In the genomic region with DNA sequence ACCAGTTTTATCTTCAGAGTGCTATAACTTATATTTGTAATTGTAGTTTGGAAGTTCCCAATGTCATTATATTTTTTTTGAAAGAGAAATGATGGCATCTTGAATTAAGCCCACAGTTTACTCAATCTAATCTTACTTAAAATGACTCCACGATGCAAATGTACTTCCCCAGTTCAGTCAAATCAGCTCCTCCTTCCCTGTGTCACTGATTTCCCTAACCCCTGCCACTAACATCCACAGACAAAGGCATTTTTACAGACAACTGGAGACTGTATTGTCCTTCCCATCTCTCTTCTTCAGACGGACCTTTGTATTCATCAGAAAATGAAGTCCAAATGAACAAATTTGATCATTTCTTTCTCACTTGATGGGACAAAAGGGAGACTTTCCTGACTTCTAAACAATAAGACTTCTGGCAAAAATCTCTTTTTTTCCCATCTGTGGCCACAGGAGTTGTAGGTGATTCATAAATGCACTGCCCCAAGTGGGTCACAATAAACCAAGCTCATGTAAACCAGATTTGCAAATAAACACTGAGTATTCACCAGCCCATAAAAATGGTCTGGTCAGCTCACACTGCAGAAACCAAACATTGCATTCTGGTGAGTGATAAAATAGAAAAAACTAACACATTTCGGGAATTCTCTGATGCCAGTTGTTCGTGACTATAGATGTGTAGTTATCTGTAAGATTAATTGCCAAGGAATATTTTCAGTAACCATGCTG, we compare ENCODE assay signal across 17 cellular contexts.
DNase-seq lines count a peak whose midpoint lies in the region; ATAC-seq, FAIRE-seq and TF ChIP-seq lines count a peak whose summit lies in the region.
"Had no signal": no experiment of that assay in that cellular context is flagged by ENCODE, and none has a peak within 500 bp of the region (broad histone marks: within the 10 kb centered on the region; RNA-seq: fewer than 3 reads in every experiment).

No MANE protein-coding gene starts in this region.

- TF ChIP-seq POLR2A in A549 (IDR thresholded peaks at IDR 0.05; ENCODE audit: low read length), result no peak

- peaks cover 2% of the 10 kb centered on the region for H3K79me1 ChIP-seq in mesenchymal stem cell (replicated peaks; ENCODE audit: low read length, poor library complexity, severe bottlenecking)

- H3K9ac ChIP-seq in mesenchymal stem cell (ENCODE audit: low read length), result peak overlapping the region; percentile 83

- no peak overlapping the region for H3K14ac ChIP-seq in mesenchymal stem cell (ENCODE audit: low read length in 2 of 2)

- H3K36me3 ChIP-seq in mesenchymal stem cell (ENCODE audit: control insufficient read depth in 1 of 2, insufficient read depth in 2 of 2, low read depth in 1 of 2, low read length in 2 of 2), result peaks cover 16 to 52% of the 10 kb centered on the region in 2 experiments

- H3K18ac ChIP-seq in mesenchymal stem cell (ENCODE audit: low read depth in 1 of 2, low read length in 2 of 2), result peak overlapping the region; percentile 54 to 64

- no peak overlapping the region for H3K4me3 ChIP-seq in A549
- no peak overlapping the region for H3K4me3 ChIP-seq in mesenchymal stem cell (ENCODE audit: insufficient read depth in 1 of 2, low read depth in 1 of 2, low read length in 2 of 2)

- no peaks in the 10 kb centered on the region for H3K27me3 Mint-ChIP-seq in chondrocyte (ENCODE audit: low read depth)
- H3K27me3 Mint-ChIP-seq: activated CD8-positive, alpha-beta memory T cell treated with anti-CD3 and anti-CD28 coated beads, Interleukin-2, amount 10 ng/mL, durations not matched to agents 7 days and 5 days had no signal

- ATAC-seq in A549 (peak in 1 of 2 experiments; percentile 67; a peak in 3 of 6 replicates), HG02840 (IDR thresholded peaks at IDR 0.05; ENCODE audit: low FRiP score, unreplicated experiment) (no peak)
- ATAC-seq: activated CD8-positive, alpha-beta memory T cell treated with anti-CD3 and anti-CD28 coated beads, Interleukin-2, amount 10 ng/mL, durations not matched to agents 7 days and 5 days; activated naive CD4-positive, alpha-beta T cell treated with anti-CD3 and anti-CD28 coated beads, Interleukin-2, amount 50 U/mL, for 72 hours; left colon had no signal

- peak overlapping the region; percentile 93 to 97 for H3K27ac ChIP-seq in A549
- H3K27ac ChIP-seq in mesenchymal stem cell (ENCODE audit: low read length, poor library complexity, severe bottlenecking), result peak overlapping the region; percentile 89

- peak; percentile 35 to 56; a peak in 2 of 5 replicates for TF ChIP-seq EP300 in A549 (IDR thresholded peaks at IDR 0.05)

- H3K9me3 Mint-ChIP-seq in chondrocyte (ENCODE audit: low read depth), result peaks cover 3% of the 10 kb centered on the region
- H3K9me3 Mint-ChIP-seq: activated naive CD4-positive, alpha-beta T cell treated with anti-CD3 and anti-CD28 coated beads, Interleukin-2, amount 50 U/mL, for 72 hours had no signal

- 0 out of 5 replicates have a peak, but pooled peaks of 1 of the 2 experiments have one; percentile 12 for TF ChIP-seq RAD21 in A549 (conservative IDR thresholded peaks at IDR 0.05 in 1 of 2, IDR thresholded peaks at IDR 0.05 in 1 of 2)

- no peak overlapping the region for H2BK120ac ChIP-seq in mesenchymal stem cell (ENCODE audit: low read depth, low read length)

- peak overlapping the region; percentile 98 for H3K27ac Mint-ChIP-seq in chondrocyte (ENCODE audit: unreplicated experiment)
- H3K27ac Mint-ChIP-seq: activated CD8-positive, alpha-beta memory T cell treated with anti-CD3 and anti-CD28 coated beads, Interleukin-2, amount 10 ng/mL, durations not matched to agents 7 days and 5 days; activated naive CD4-positive, alpha-beta T cell treated with anti-CD3 and anti-CD28 coated beads, Interleukin-2, amount 50 U/mL, for 72 hours had no signal

- H3K9me3 ChIP-seq in A549 (peaks cover 3% of the 10 kb centered on the region; the same call in 1 of the 3 replicates), mesenchymal stem cell (ENCODE audit: control insufficient read depth, low read length) (no peaks in the 10 kb centered on the region)

- H4K91ac ChIP-seq in mesenchymal stem cell (ENCODE audit: low read length), result no peak overlapping the region

- CTCF ChIA-PET in A549 (lab: Yijun Ruan, JAX), result interaction anchor here (1.0 to 2.7 kb wide), 4 partner anchors 11 to 125 kb away, joined by 3 to 6 read pairs (median 4); no protein-coding TSS in a partner anchor

- H2BK12ac ChIP-seq in mesenchymal stem cell (ENCODE audit: low read length in 2 of 2), result no peak overlapping the region

- DNase-seq in A549 (ENCODE audit: low read depth in 1 of 2, low spot score in 1 of 2), result peak in 1 of 2 experiments; percentile 75
- DNase-seq in LHCN-M2 (ENCODE audit: low read depth), result peak; percentile 95
- no peak for DNase-seq in chondrocyte (ENCODE audit: low spot score)
- DNase-seq in mesenchymal stem cell, result peak; percentile 92
- no peak for DNase-seq in activated CD4-positive, alpha-beta T cell treated with anti-CD3 and anti-CD28 coated beads for 4 hours
- no peak for DNase-seq in NCI-H2227 treated with DMSO at 0.1 percent for 48 hours (lab: John Stamatoyannopoulos, UW)
- DNase-seq in SIG-M5 (lab: John Stamatoyannopoulos, UW), result no peak
- DNase-seq: activated CD8-positive, alpha-beta memory T cell treated with anti-CD3 and anti-CD28 coated beads, Interleukin-2, amount 10 ng/mL, durations not matched to agents 7 days and 5 days; cortex of kidney; DMS79; GOT3; left colon; NCI-H1092 treated with DMSO at 0.1 percent for 48 hours; NCI-H510A; stimulated activated CD4-positive, alpha-beta T cell treated with anti-CD3 and anti-CD28 coated beads, Interleukin-15, amount 100 ng/mL, for 24 hours had no signal

- H3K4me2 ChIP-seq in A549, result peak overlapping the region; percentile 49
- no peak overlapping the region for H3K4me2 ChIP-seq in mesenchymal stem cell (ENCODE audit: low read length, poor library complexity, severe bottlenecking)

- H3K36me3 Mint-ChIP-seq in chondrocyte (ENCODE audit: low read depth), result peaks cover 7% of the 10 kb centered on the region
- H3K36me3 Mint-ChIP-seq: activated CD8-positive, alpha-beta memory T cell treated with anti-CD3 and anti-CD28 coated beads, Interleukin-2, amount 10 ng/mL, durations not matched to agents 7 days and 5 days; activated naive CD4-positive, alpha-beta T cell treated with anti-CD3 and anti-CD28 coated beads, Interleukin-2, amount 50 U/mL, for 72 hours had no signal

- no peak overlapping the region for H2AK5ac ChIP-seq in mesenchymal stem cell (ENCODE audit: low read length, severe bottlenecking)

- H3K4me3 Mint-ChIP-seq in chondrocyte (ENCODE audit: unreplicated experiment), result no peak overlapping the region
- H3K4me3 Mint-ChIP-seq: activated CD8-positive, alpha-beta memory T cell treated with anti-CD3 and anti-CD28 coated beads, Interleukin-2, amount 10 ng/mL, durations not matched to agents 7 days and 5 days had no signal

- H3K4me1 Mint-ChIP-seq in chondrocyte (ENCODE audit: low read depth), result peaks cover 57% of the 10 kb centered on the region
- H3K4me1 Mint-ChIP-seq: activated CD8-positive, alpha-beta memory T cell treated with anti-CD3 and anti-CD28 coated beads, Interleukin-2, amount 10 ng/mL, durations not matched to agents 7 days and 5 days had no signal

- no peak overlapping the region for H2BK5ac ChIP-seq in mesenchymal stem cell (ENCODE audit: low read depth, low read length, poor library complexity, severe bottlenecking)

- no peak for FAIRE-seq in A549 (lab: Jason Lieb, UNC)

- no peak for TF ChIP-seq CTCF in A549 (IDR thresholded peaks at IDR 0.05)
- peak; percentile 11 for TF ChIP-seq CTCF in chondrocyte (IDR thresholded peaks at IDR 0.05)

- H3K4me1 ChIP-seq in A549 (peaks cover 50% of the 10 kb centered on the region), mesenchymal stem cell (ENCODE audit: control insufficient read depth, insufficient read depth, low read depth, low read length) (peaks cover 39% of the 10 kb centered on the region)

- no peak overlapping the region for H2AFZ ChIP-seq in mesenchymal stem cell (ENCODE audit: low read depth, low read length)

- H3K4ac ChIP-seq in mesenchymal stem cell (ENCODE audit: low read depth in 1 of 2, low read length in 2 of 2), result peak overlapping the region in 1 of 2 experiments; percentile 76

- no peak overlapping the region for H3K23ac ChIP-seq in mesenchymal stem cell (ENCODE audit: low read length in 2 of 2)

- no peak overlapping the region for H4K8ac ChIP-seq in mesenchymal stem cell (ENCODE audit: low read length)

- WGBS in A549 (ENCODE audit: missing lambda C conversion rate), result 8% methylated on average over 4 of the region's 4 CpGs
- WGBS in mesenchymal stem cell, result 4% methylated on average over 2 of the region's 4 CpGs

- H2BK15ac ChIP-seq in mesenchymal stem cell (ENCODE audit: low read depth, poor library complexity, severe bottlenecking), result no peak overlapping the region

- no peaks in the 10 kb centered on the region for H3K27me3 ChIP-seq in mesenchymal stem cell (ENCODE audit: control insufficient read depth in 1 of 2, insufficient read depth in 1 of 2, low read length in 2 of 2)

- POLR2A ChIA-PET in A549 (lab: Yijun Ruan, JAX), result no interaction called here

TF ChIP-seq in A549, 52 proteins besides CTCF, POLR2A, EP300 and RAD21 (continues in another document):
- TF ChIP-seq BHLHE40 (IDR thresholded peaks at IDR 0.05; ENCODE audit: low read depth, low read length), result no peak
- no peak for TF ChIP-seq CHD4 (IDR thresholded peaks at IDR 0.05; ENCODE audit: borderline replicate concordance)
- TF ChIP-seq GATA3 (IDR thresholded peaks at IDR 0.05; ENCODE audit: borderline replicate concordance), result peak; percentile 80
- no peak for TF ChIP-seq HEYL (CRISPR knock-in tag; IDR thresholded peaks at IDR 0.05)
- no peak for TF ChIP-seq SREBF2 (IDR thresholded peaks at IDR 0.05)
- no peak for TF ChIP-seq NFE2L2 (conservative IDR thresholded peaks at IDR 0.05; ENCODE audit: low read length)
- TF ChIP-seq PHF8 (IDR thresholded peaks at IDR 0.05; ENCODE audit: borderline replicate concordance, low read depth), result no peak
- no peak for TF ChIP-seq FOXS1 (CRISPR knock-in tag; IDR thresholded peaks at IDR 0.05)
- no peak for TF ChIP-seq MYC (IDR thresholded peaks at IDR 0.05; ENCODE audit: borderline replicate concordance, low read length)
- no peak for TF ChIP-seq NPAS2 (CRISPR knock-in tag; IDR thresholded peaks at IDR 0.05; ENCODE audit: borderline replicate concordance)
- 0 out of 3 replicates have a peak, but pooled peaks have one; percentile 40 for TF ChIP-seq BCL3 (IDR thresholded peaks at IDR 0.05)
- TF ChIP-seq CBX8 (IDR thresholded peaks at IDR 0.05), result no peak
- no peak for TF ChIP-seq TFCP2L1 (CRISPR knock-in tag; IDR thresholded peaks at IDR 0.05)

Comparison
In these comparisons a context has a peak if more than half of its experiments do, and no peak if none do; other contexts are left out.
1. DNase-seq: peak in LHCN-M2 (single experiment) and mesenchymal stem cell (single experiment); none in chondrocyte (single experiment), activated CD4-positive, alpha-beta T cell treated with anti-CD3 and anti-CD28 coated beads for 4 hours (0 of 2), NCI-H2227 treated with DMSO at 0.1 percent for 48 hours (single experiment) and SIG-M5 (single experiment).